ENCODE assay signal across 8 cellular contexts in the genomic region with DNA sequence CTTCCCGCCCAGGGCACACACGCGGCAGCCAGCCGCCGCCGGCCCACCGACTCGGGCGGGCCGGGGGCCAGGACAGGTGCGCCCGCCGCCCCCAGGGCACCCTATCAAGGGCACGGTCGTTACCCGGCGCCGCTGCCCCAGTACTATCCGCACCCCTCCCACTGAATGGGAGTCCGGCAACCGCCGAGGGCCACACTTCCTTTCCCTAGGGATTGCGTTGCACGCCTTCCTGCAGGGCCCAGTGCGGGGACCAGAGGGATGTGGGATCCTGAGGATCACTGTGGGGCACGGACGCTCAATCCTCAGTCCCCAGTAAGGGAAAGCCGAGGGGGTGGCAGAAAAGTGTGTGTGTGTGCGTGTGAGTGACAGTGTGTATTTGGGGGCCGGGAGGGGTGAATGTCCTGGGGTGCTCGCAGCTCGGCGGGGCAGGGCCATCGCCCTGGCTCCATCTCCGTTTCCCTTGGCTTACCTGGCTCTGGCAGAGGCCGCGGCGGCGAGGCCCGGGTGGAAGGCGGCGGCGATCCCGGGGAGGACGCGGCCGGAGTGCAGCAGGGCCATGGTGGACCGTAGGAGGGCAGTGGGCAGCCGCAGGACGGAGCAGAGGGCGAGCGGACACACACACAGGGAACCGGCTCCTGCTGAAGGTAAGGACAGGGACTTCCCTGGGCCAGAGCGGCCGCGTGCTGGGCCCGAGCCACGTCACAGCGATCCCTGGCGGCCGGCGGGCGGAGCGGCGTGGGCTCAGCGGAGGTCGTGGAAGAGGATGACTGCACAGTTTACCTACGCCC. TPM values are rescaled to one million over a fixed set of nuclear protein-coding genes. Genes with fewer than 3 reads are reported as not detected.
DNase-seq lines count a peak whose midpoint lies in the region; ATAC-seq and TF ChIP-seq lines count a peak whose summit lies in the region.

A gene (minus strand): TSS at position 646 of the 788 bp plus-strand sequence. CDS start 88 bp downstream, at position 558.

- peak within 1 kb of the TSS; percentile 96 for H3K4me3 Mint-ChIP-seq in activated CD4-positive, alpha-beta T cell treated with anti-CD3 and anti-CD28 coated beads, Interleukin-2, amount 10 ng/mL, durations not matched to agents 7 days and 5 days

- H3K36me3 Mint-ChIP-seq in activated CD4-positive, alpha-beta T cell treated with anti-CD3 and anti-CD28 coated beads, Interleukin-2, amount 10 ng/mL, durations not matched to agents 7 days and 5 days (ENCODE audit: low read depth) = peaks cover 5% of the 10 kb centered on the region

- peak; percentile 40 for DNase-seq in BJ (ENCODE audit: low read depth)
- peak; percentile 54 for DNase-seq in NCI-H510A treated with DMSO at 0.1 percent for 48 hours (lab: John Stamatoyannopoulos, UW)
- DNase-seq in activated CD4-positive, alpha-beta T cell treated with anti-CD3 and anti-CD28 coated beads, Interleukin-2, amount 10 ng/mL, durations not matched to agents 7 days and 5 days = peak; percentile 78
- peak; percentile 94 for DNase-seq in dermis blood vessel endothelial cell
- peak; percentile 82 for DNase-seq in stimulated activated CD4-positive, alpha-beta T cell treated with anti-CD3 and anti-CD28 coated beads, Interleukin-4, amount 100 ng/mL, for 24 hours

- TF ChIP-seq RAD21 in liver (IDR thresholded peaks at IDR 0.05) = peak; percentile 52 to 82

- no peaks in the 10 kb centered on the region for H3K27me3 Mint-ChIP-seq in activated CD4-positive, alpha-beta T cell treated with anti-CD3 and anti-CD28 coated beads, Interleukin-2, amount 10 ng/mL, durations not matched to agents 7 days and 5 days

- CTCF ChIA-PET in BJ (lab: Yijun Ruan, JAX) = interaction anchor here (0.6 to 1.4 kb wide), 6 partner anchors 8 to 38 kb away, joined by 3 to 5 read pairs (median 3); no protein-coding TSS in a partner anchor
- CTCF ChIA-PET in activated CD4-positive, alpha-beta T cell treated with anti-CD3 and anti-CD28 coated beads, Interleukin-2, amount 10 ng/mL, durations not matched to agents 7 days and 5 days (lab: Charles Lee) = interaction anchor here (1.2 to 1.3 kb wide), 3 partner anchors 9 to 76 kb away, joined by 3 to 5 read pairs (median 3); a partner anchor contains a TSS

- H3K27ac Mint-ChIP-seq in activated CD4-positive, alpha-beta T cell treated with anti-CD3 and anti-CD28 coated beads, Interleukin-2, amount 10 ng/mL, durations not matched to agents 7 days and 5 days = peak within 1 kb of the TSS; percentile 94

- peak; percentile 73 for TF ChIP-seq POLR2A in GM19193 (IDR thresholded peaks at IDR 0.05; ENCODE audit: extremely low read depth, insufficient read depth, insufficient read length)

- H3K27me3 ChIP-seq in BJ (ENCODE audit: control insufficient read depth, insufficient read depth, low read length) (no peaks in the 10 kb centered on the region), liver (ENCODE audit: control insufficient read depth in 4 of 4, insufficient read depth in 4 of 4, low read length in 3 of 4) (no peaks in the 10 kb centered on the region)

- peak within 1 kb of the TSS; percentile 82 to 94 for H3K27ac ChIP-seq in liver (ENCODE audit: low read depth in 1 of 2, low read length in 2 of 2)

- no peaks in the 10 kb centered on the region for H3K9me3 Mint-ChIP-seq in activated CD4-positive, alpha-beta T cell treated with anti-CD3 and anti-CD28 coated beads, Interleukin-2, amount 10 ng/mL, durations not matched to agents 7 days and 5 days

- POLR2A ChIA-PET in BJ (lab: Charles Lee) = no interaction called here
- POLR2A ChIA-PET in activated CD4-positive, alpha-beta T cell treated with anti-CD3 and anti-CD28 coated beads, Interleukin-2, amount 10 ng/mL, durations not matched to agents 7 days and 5 days (lab: Charles Lee) = no interaction called here

- peak; percentile 90 for ATAC-seq in HG03439 (IDR thresholded peaks at IDR 0.05; ENCODE audit: unreplicated experiment)

- TF ChIP-seq CTCF in BJ (IDR thresholded peaks at IDR 0.05; ENCODE audit: insufficient read depth, low read depth, low read length) = peak; percentile 93
- TF ChIP-seq CTCF in liver (IDR thresholded peaks at IDR 0.05; ENCODE audit: low read depth, low read length, missing input control) = peak; percentile 86

- H3K4me1 ChIP-seq in liver (ENCODE audit: control insufficient read depth in 4 of 4, insufficient read depth in 4 of 4, low read length in 3 of 4) = peaks cover 6 to 45% (median 42%) of the 10 kb centered on the region in 4 donors

- H3K9ac ChIP-seq in liver (ENCODE audit: low read depth in 1 of 2, low read length in 2 of 2) = peak within 1 kb of the TSS; percentile 85 to 93

- under 1% methylated on average over 68 of the region's 68 CpGs for WGBS in liver

- H3K9me3 ChIP-seq in liver (ENCODE audit: control insufficient read depth in 4 of 4, low read length in 3 of 4) = no peaks in the 10 kb centered on the region

- H3K4me1 Mint-ChIP-seq in activated CD4-positive, alpha-beta T cell treated with anti-CD3 and anti-CD28 coated beads, Interleukin-2, amount 10 ng/mL, durations not matched to agents 7 days and 5 days = peaks cover 41% of the 10 kb centered on the region

- H3K36me3 ChIP-seq in BJ (ENCODE audit: control insufficient read depth, insufficient read depth, low read length) (no peaks in the 10 kb centered on the region), liver (ENCODE audit: control insufficient read depth in 4 of 4, insufficient read depth in 3 of 4, low read depth in 1 of 4, low read length in 3 of 4) (no peaks in the 10 kb centered on the region)

- H3K4me3 ChIP-seq in BJ (ENCODE audit: low read depth, low read length) = peak within 1 kb of the TSS; percentile 95
- peak within 1 kb of the TSS; percentile 67 to 91 (median 74) for H3K4me3 ChIP-seq in liver (ENCODE audit: low read depth in 1 of 3, low read length in 3 of 3)

TF ChIP-seq in liver, 16 proteins besides CTCF, POLR2A, EP300 and RAD21:
- TF ChIP-seq, protein P1, sequence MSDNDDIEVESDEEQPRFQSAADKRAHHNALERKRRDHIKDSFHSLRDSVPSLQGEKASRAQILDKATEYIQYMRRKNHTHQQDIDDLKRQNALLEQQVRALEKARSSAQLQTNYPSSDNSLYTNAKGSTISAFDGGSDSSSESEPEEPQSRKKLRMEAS (IDR thresholded peaks at IDR 0.05) = no peak
- TF ChIP-seq, protein P2, sequence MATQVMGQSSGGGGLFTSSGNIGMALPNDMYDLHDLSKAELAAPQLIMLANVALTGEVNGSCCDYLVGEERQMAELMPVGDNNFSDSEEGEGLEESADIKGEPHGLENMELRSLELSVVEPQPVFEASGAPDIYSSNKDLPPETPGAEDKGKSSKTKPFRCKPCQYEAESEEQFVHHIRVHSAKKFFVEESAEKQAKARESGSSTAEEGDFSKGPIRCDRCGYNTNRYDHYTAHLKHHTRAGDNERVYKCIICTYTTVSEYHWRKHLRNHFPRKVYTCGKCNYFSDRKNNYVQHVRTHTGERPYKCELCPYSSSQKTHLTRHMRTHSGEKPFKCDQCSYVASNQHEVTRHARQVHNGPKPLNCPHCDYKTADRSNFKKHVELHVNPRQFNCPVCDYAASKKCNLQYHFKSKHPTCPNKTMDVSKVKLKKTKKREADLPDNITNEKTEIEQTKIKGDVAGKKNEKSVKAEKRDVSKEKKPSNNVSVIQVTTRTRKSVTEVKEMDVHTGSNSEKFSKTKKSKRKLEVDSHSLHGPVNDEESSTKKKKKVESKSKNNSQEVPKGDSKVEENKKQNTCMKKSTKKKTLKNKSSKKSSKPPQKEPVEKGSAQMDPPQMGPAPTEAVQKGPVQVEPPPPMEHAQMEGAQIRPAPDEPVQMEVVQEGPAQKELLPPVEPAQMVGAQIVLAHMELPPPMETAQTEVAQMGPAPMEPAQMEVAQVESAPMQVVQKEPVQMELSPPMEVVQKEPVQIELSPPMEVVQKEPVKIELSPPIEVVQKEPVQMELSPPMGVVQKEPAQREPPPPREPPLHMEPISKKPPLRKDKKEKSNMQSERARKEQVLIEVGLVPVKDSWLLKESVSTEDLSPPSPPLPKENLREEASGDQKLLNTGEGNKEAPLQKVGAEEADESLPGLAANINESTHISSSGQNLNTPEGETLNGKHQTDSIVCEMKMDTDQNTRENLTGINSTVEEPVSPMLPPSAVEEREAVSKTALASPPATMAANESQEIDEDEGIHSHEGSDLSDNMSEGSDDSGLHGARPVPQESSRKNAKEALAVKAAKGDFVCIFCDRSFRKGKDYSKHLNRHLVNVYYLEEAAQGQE (IDR thresholded peaks at IDR 0.05) = peak; percentile 47
- TF ChIP-seq YY1 (IDR thresholded peaks at IDR 0.05) (peak; percentile 52), SP1 (IDR thresholded peaks at IDR 0.05) (no peak), GABPA (IDR thresholded peaks at IDR 0.05 in 1 of 2, conservative IDR thresholded peaks at IDR 0.05 in 1 of 2) (no peak), RXRA (IDR thresholded peaks at IDR 0.05) (no peak), JUND (IDR thresholded peaks at IDR 0.05) (no peak), NR2F2 (IDR thresholded peaks at IDR 0.05) (no peak), FOXA1 (IDR thresholded peaks at IDR 0.05) (no peak)
- TF ChIP-seq, protein P3, sequence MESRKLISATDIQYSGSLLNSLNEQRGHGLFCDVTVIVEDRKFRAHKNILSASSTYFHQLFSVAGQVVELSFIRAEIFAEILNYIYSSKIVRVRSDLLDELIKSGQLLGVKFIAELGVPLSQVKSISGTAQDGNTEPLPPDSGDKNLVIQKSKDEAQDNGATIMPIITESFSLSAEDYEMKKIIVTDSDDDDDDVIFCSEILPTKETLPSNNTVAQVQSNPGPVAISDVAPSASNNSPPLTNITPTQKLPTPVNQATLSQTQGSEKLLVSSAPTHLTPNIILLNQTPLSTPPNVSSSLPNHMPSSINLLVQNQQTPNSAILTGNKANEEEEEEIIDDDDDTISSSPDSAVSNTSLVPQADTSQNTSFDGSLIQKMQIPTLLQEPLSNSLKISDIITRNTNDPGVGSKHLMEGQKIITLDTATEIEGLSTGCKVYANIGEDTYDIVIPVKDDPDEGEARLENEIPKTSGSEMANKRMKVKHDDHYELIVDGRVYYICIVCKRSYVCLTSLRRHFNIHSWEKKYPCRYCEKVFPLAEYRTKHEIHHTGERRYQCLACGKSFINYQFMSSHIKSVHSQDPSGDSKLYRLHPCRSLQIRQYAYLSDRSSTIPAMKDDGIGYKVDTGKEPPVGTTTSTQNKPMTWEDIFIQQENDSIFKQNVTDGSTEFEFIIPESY (IDR thresholded peaks at IDR 0.05) = no peak

RNA-seq across cellular contexts. Expression of the gene that starts here (rescaled TPM):
- polyA plus RNA-seq in BJ (2011; rRNA removed) = 65.2 and 72.8 TPM in 2 replicates
- 39.0 and 49.2 TPM in 2 replicates for polyA minus RNA-seq in BJ (2011; rRNA and poly(A)+ RNA removed)
- 10 to 100 TPM; 75.6 to 83.5 TPM for total RNA-seq in activated CD4-positive, alpha-beta T cell treated with anti-CD3 and anti-CD28 coated beads, Interleukin-2, amount 10 ng/mL, durations not matched to agents 7 days and 5 days
- total RNA-seq in dermis blood vessel endothelial cell = 44.9 and 96.9 TPM in 2 replicates
- total RNA-seq in liver = 100 to 1,000 TPM in 1 of 2 donors, 10 to 100 TPM in 1; 80.2 to 111 TPM
- 100 to 1,000 TPM; 161 to 216 TPM for polyA plus RNA-seq in liver

Comparison
In these comparisons a context has a peak if more than half of its experiments do, and no peak if none do; other contexts are left out.
1. Peak in every context shown above with its lines: DNase-seq, ATAC-seq, H3K4me3 ChIP-seq and H3K27ac ChIP-seq.
2. DNase-seq: peak in every context shown above with its lines; median percentile 94 in dermis blood vessel endothelial cell; 82 in stimulated activated CD4-positive, alpha-beta T cell treated with anti-CD3 and anti-CD28 coated beads, Interleukin-4, amount 100 ng/mL, for 24 hours; 78 in activated CD4-positive, alpha-beta T cell treated with anti-CD3 and anti-CD28 coated beads, Interleukin-2, amount 10 ng/mL, durations not matched to agents 7 days and 5 days; 54 in NCI-H510A treated with DMSO at 0.1 percent for 48 hours; 40 in BJ.